20 cellular contexts compared by ENCODE assay signal in genomic region chr2:97857553-97857952, GRCh38.
"Had no signal": no experiment of that assay in that cellular context is flagged by ENCODE, and none has a peak within 500 bp of the region (broad histone marks: within the 10 kb centered on the region; RNA-seq: fewer than 3 reads in every experiment).

No MANE protein-coding gene starts in this region.

- H3K4me3 ChIP-seq: right atrium auricular region, tibial artery had no signal

- H3K27me3 ChIP-seq: right atrium auricular region, tibial artery had no signal

- ATAC-seq: activated CD4-positive, CD25-positive, alpha-beta regulatory T cell treated with anti-CD3 and anti-CD28 coated beads, Interleukin-2, amount 50 U/mL, for 24 hours; activated CD8-positive, alpha-beta T cell treated with anti-CD3 and anti-CD28 coated beads, Interleukin-2, amount 10 ng/mL, durations not matched to agents 7 days and 5 days; left lobe of liver; stimulated activated naive CD8-positive, alpha-beta T cell treated with anti-CD3 and anti-CD28 coated beads, Interleukin-15, Interleukin-2, amounts not matched to agents 100 U/mL and 50 U/mL, for 24 hours had no signal

- H3K27ac ChIP-seq: epithelial cell of prostate, right atrium auricular region, tibial artery had no signal

- H3K9me3 ChIP-seq: tibial artery had no signal

- H3K36me3 ChIP-seq: right atrium auricular region had no signal

- DNase-seq: activated CD4-positive, alpha-beta T cell treated with anti-CD3 and anti-CD28 coated beads, Interleukin-2, amount 10 ng/mL, durations not matched to agents 7 days and 5 days; activated CD8-positive, alpha-beta T cell treated with anti-CD3 and anti-CD28 coated beads, Interleukin-2, amount 10 ng/mL, durations not matched to agents 7 days and 5 days; activated naive CD4-positive, alpha-beta T cell treated with anti-CD3 and anti-CD28 coated beads for 36 hours; activated T-cell treated with anti-CD3 and anti-CD28 coated beads, Interleukin-2, amount 50 U/mL, for 24 hours; anterior cingulate cortex; caudate nucleus; endodermal cell; foreskin fibroblast; kidney; midbrain; nephron progenitor cell; occipital lobe; stimulated activated CD4-positive, alpha-beta T cell treated with anti-CD3 and anti-CD28 coated beads, Interleukin-2, amount 100 ng/mL, for 24 hours; stimulated activated naive CD8-positive, alpha-beta T cell treated with anti-CD3 and anti-CD28 coated beads, Interleukin-15, Interleukin-2, amounts not matched to agents 100 U/mL and 50 U/mL, for 24 hours; substantia nigra; tibial artery had no signal

- H3K4me1 ChIP-seq: right atrium auricular region, tibial artery had no signal
